Comparison of ENCODE assay signal across 1 cellular context in the genomic region with DNA sequence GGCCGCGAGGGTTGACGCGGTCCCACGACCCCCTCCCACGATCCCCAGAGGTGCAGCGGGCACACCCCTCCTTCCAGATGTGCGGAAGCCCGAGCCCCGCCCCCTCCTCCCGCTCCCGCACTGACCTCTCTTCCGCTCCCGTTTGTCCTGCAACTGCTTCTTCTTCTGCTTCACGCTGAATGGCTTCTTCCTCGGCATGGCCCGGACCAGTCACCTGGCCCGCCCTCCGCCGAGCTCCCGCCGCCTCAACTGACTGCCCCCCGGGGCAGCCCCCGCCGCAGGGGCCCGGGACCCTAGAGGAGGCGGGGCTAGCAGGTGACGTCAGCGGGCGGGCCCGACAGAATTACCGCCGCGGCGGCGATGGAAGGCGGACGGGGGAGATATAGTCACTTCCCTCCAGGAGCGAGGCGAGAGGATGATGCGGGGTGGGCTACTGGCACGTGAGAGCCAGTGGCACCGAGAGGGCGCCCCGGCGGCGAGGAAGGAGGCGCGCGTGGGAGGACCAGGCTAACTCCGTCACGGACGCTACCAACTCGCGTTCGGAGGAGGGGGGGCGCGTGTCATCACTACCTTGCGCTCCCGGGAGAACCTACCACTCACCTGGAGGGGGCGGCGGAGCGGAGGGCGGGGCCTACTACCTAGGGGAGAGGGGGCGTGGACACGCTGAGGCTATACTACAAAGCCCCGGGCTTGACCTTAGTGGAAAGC.
A peak's percentile ranks its signal among the peaks of the same experiment; 100 is the strongest.
TF ChIP-seq lines count a peak whose summit lies in the region.

A gene with protein sequence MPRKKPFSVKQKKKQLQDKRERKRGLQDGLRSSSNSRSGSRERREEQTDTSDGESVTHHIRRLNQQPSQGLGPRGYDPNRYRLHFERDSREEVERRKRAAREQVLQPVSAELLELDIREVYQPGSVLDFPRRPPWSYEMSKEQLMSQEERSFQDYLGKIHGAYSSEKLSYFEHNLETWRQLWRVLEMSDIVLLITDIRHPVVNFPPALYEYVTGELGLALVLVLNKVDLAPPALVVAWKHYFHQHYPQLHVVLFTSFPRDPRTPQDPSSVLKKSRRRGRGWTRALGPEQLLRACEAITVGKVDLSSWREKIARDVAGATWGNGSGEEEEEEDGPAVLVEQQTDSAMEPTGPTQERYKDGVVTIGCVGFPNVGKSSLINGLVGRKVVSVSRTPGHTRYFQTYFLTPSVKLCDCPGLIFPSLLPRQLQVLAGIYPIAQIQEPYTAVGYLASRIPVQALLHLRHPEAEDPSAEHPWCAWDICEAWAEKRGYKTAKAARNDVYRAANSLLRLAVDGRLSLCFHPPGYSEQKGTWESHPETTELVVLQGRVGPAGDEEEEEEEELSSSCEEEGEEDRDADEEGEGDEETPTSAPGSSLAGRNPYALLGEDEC (minus strand): TSS at position 484 of the 708 bp plus-strand sequence. CDS start 286 bp downstream, at position 198.

TF ChIP-seq in K562, 482 proteins besides CTCF, POLR2A, EP300 and RAD21 (continued from another document and continues in another):
- TF ChIP-seq NR4A1 (CRISPR knock-in tag; IDR thresholded peaks at IDR 0.05), result 0 out of 2 replicates have a peak, but pooled peaks have one; percentile 19
- no peak; the same call in 1 of the 2 replicates for TF ChIP-seq NR4A1 (tag; IDR thresholded peaks at IDR 0.05)
- no peak for TF ChIP-seq ZBTB34 (CRISPR knock-in tag; IDR thresholded peaks at IDR 0.05)
- TF ChIP-seq HDAC2 (IDR thresholded peaks at IDR 0.05), result no peak
- 0 out of 2 replicates have a peak, but pooled peaks have one; percentile 35 for TF ChIP-seq NFE2 (IDR thresholded peaks at IDR 0.05; ENCODE audit: low read depth)
- TF ChIP-seq DDX20 (tag; IDR thresholded peaks at IDR 0.05; ENCODE audit: low read depth), result no peak
- TF ChIP-seq SMARCB1 (IDR thresholded peaks at IDR 0.05; ENCODE audit: insufficient read length, low read depth), result no peak
- TF ChIP-seq NR0B1 (IDR thresholded peaks at IDR 0.05; ENCODE audit: partially characterized antibody), result no peak
- no peak for TF ChIP-seq PTTG1 (tag; IDR thresholded peaks at IDR 0.05; ENCODE audit: low read depth)
- no peak for TF ChIP-seq CBFA2T2 (conservative IDR thresholded peaks at IDR 0.05)
- 0 out of 2 replicates have a peak, but pooled peaks have one; percentile 6 for TF ChIP-seq THRB (CRISPR knock-in tag; conservative IDR thresholded peaks at IDR 0.05)
- no peak for TF ChIP-seq POU5F1 (IDR thresholded peaks at IDR 0.05; ENCODE audit: borderline replicate concordance, low read depth, low read length, partially characterized antibody)
- TF ChIP-seq, protein P1, sequence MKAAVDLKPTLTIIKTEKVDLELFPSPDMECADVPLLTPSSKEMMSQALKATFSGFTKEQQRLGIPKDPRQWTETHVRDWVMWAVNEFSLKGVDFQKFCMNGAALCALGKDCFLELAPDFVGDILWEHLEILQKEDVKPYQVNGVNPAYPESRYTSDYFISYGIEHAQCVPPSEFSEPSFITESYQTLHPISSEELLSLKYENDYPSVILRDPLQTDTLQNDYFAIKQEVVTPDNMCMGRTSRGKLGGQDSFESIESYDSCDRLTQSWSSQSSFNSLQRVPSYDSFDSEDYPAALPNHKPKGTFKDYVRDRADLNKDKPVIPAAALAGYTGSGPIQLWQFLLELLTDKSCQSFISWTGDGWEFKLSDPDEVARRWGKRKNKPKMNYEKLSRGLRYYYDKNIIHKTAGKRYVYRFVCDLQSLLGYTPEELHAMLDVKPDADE (conservative IDR thresholded peaks at IDR 0.05; ENCODE audit: control insufficient read depth, low read depth, low read length), result peak; percentile 35; the same call in 1 of the 2 replicates
- no peak for TF ChIP-seq ZNF121 (CRISPR knock-in tag; conservative IDR thresholded peaks at IDR 0.05)
- peak; percentile 75 for TF ChIP-seq RBFOX2 (IDR thresholded peaks at IDR 0.05; ENCODE audit: low read depth, low read length)
- TF ChIP-seq ZZZ3 (IDR thresholded peaks at IDR 0.05), result no peak
- no peak for TF ChIP-seq BACH1 (tag; IDR thresholded peaks at IDR 0.05)
- TF ChIP-seq ELF4 (CRISPR knock-in tag; IDR thresholded peaks at IDR 0.05), result no peak
- TF ChIP-seq C11orf30 (IDR thresholded peaks at IDR 0.05; ENCODE audit: low read depth), result no peak
- TF ChIP-seq SUPT5H (IDR thresholded peaks at IDR 0.05), result peak; percentile 77
- no peak for TF ChIP-seq ZBTB5 (IDR thresholded peaks at IDR 0.05)
- no peak for TF ChIP-seq HOMEZ (CRISPR knock-in tag; IDR thresholded peaks at IDR 0.05)
- TF ChIP-seq ZFP1 (CRISPR knock-in tag; IDR thresholded peaks at IDR 0.05), result no peak
- TF ChIP-seq TEAD1 (CRISPR knock-in tag; IDR thresholded peaks at IDR 0.05), result peak; percentile 7 to 37; a peak in 3 of 4 replicates
- TF ChIP-seq, protein P2, sequence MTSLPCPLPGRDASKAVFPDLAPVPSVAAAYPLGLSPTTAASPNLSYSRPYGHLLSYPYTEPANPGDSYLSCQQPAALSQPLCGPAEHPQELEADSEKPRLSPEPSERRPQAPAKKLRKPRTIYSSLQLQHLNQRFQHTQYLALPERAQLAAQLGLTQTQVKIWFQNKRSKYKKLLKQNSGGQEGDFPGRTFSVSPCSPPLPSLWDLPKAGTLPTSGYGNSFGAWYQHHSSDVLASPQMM (CRISPR knock-in tag; IDR thresholded peaks at IDR 0.05), result no peak
- TF ChIP-seq ZNF217 (CRISPR knock-in tag; IDR thresholded peaks at IDR 0.05), result no peak
- TF ChIP-seq, protein P3, sequence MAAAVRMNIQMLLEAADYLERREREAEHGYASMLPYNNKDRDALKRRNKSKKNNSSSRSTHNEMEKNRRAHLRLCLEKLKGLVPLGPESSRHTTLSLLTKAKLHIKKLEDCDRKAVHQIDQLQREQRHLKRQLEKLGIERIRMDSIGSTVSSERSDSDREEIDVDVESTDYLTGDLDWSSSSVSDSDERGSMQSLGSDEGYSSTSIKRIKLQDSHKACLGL (CRISPR knock-in tag; IDR thresholded peaks at IDR 0.05; ENCODE audit: borderline replicate concordance, poor library complexity, severe bottlenecking), result no peak
- peak; percentile 67 for TF ChIP-seq LCOR (CRISPR knock-in tag; IDR thresholded peaks at IDR 0.05)
- no peak for TF ChIP-seq ZNF174 (CRISPR knock-in tag; IDR thresholded peaks at IDR 0.05)
- TF ChIP-seq FOXM1 (IDR thresholded peaks at IDR 0.05; ENCODE audit: low read depth), result no peak; the same call in 1 of the 2 replicates
- TF ChIP-seq FOXM1 (CRISPR knock-in tag; IDR thresholded peaks at IDR 0.05; ENCODE audit: low read depth), result 0 out of 2 replicates have a peak, but pooled peaks have one; percentile 65
- peak; percentile 100 for TF ChIP-seq ATF7 (IDR thresholded peaks at IDR 0.05)
- TF ChIP-seq ATF2 (CRISPR knock-in tag; IDR thresholded peaks at IDR 0.05), result peak; percentile 92
- no peak for TF ChIP-seq IFI16 (CRISPR knock-in tag; IDR thresholded peaks at IDR 0.05)
- TF ChIP-seq ZNF12 (CRISPR knock-in tag; IDR thresholded peaks at IDR 0.05), result 0 out of 2 replicates have a peak, but pooled peaks have one; percentile 43
- no peak for TF ChIP-seq PHF21A (IDR thresholded peaks at IDR 0.05; ENCODE audit: borderline replicate concordance, low read depth)
- TF ChIP-seq ZNF589 (CRISPR knock-in tag; IDR thresholded peaks at IDR 0.05; ENCODE audit: low read depth), result no peak
- TF ChIP-seq MED1 (CRISPR knock-in tag; IDR thresholded peaks at IDR 0.05; ENCODE audit: borderline replicate concordance), result no peak
- TF ChIP-seq FOXA1 (IDR thresholded peaks at IDR 0.05; ENCODE audit: borderline replicate concordance), result no peak
- TF ChIP-seq SMC3 (conservative IDR thresholded peaks at IDR 0.05; ENCODE audit: insufficient read depth, low read depth, low read length), result no peak
- no peak for TF ChIP-seq ZNF77 (CRISPR knock-in tag; IDR thresholded peaks at IDR 0.05)
- TF ChIP-seq NCOA4 (IDR thresholded peaks at IDR 0.05; ENCODE audit: partially characterized antibody), result no peak
- TF ChIP-seq, protein P4, sequence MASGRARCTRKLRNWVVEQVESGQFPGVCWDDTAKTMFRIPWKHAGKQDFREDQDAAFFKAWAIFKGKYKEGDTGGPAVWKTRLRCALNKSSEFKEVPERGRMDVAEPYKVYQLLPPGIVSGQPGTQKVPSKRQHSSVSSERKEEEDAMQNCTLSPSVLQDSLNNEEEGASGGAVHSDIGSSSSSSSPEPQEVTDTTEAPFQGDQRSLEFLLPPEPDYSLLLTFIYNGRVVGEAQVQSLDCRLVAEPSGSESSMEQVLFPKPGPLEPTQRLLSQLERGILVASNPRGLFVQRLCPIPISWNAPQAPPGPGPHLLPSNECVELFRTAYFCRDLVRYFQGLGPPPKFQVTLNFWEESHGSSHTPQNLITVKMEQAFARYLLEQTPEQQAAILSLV (tag; IDR thresholded peaks at IDR 0.05), result no peak
- no peak for TF ChIP-seq SLC30A9 (CRISPR knock-in tag; IDR thresholded peaks at IDR 0.05)
- TF ChIP-seq RB1 (IDR thresholded peaks at IDR 0.05; ENCODE audit: low read depth), result peak; percentile 89
- no peak for TF ChIP-seq SRSF9 (IDR thresholded peaks at IDR 0.05; ENCODE audit: borderline replicate concordance, low read depth, low read length)
- TF ChIP-seq PTBP1 (IDR thresholded peaks at IDR 0.05; ENCODE audit: low read depth, low read length), result 0 out of 2 replicates have a peak, but pooled peaks have one; percentile 25
- peak in 1 of 2 experiments; percentile 99; a peak in 2 of 4 replicates for TF ChIP-seq FOXK2 (conservative IDR thresholded peaks at IDR 0.05 in 1 of 2, IDR thresholded peaks at IDR 0.05 in 1 of 2; ENCODE audit: low read depth in 2 of 2)
- TF ChIP-seq, protein P5, sequence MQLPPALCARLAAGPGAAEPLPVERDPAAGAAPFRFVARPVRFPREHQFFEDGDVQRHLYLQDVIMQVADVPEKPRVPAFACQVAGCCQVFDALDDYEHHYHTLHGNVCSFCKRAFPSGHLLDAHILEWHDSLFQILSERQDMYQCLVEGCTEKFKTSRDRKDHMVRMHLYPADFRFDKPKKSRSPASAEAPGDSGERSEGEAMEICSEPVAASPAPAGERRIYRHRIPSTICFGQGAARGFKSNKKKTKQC (CRISPR knock-in tag; IDR thresholded peaks at IDR 0.05), result peak; percentile 75
- TF ChIP-seq POLR2AphosphoS2 (IDR thresholded peaks at IDR 0.05; ENCODE audit: low read length), result peak; percentile 77; the same call in 1 of the 2 replicates
- no peak for TF ChIP-seq NFIX (CRISPR knock-in tag; IDR thresholded peaks at IDR 0.05; ENCODE audit: low read depth)
- TF ChIP-seq ZNF561 (CRISPR knock-in tag; conservative IDR thresholded peaks at IDR 0.05), result no peak
